Comparison of ENCODE assay signal across 15 cellular contexts in genomic region chr3:52469001-52469400, GRCh38. TPM values are rescaled to one million over a fixed set of nuclear protein-coding genes. Genes with fewer than 3 reads are reported as not detected.
DNase-seq lines count a peak whose midpoint lies in the region; ATAC-seq and TF ChIP-seq lines count a peak whose summit lies in the region.
"Had no signal": no experiment of that assay in that cellular context is flagged by ENCODE, and none has a peak within 500 bp of the region (broad histone marks: within the 10 kb centered on the region; RNA-seq: fewer than 3 reads in every experiment).

No MANE protein-coding gene starts in this region.

- intact Hi-C loops in left ventricle myocardium inferior (cut with micrococcal nuclease) (no loop called here), Right ventricle myocardium superior (cut with DNase I) (loop anchor here (10.0 kb wide), 1 partner anchor 216 kb away; the partner anchor contains the start of genes GNL3 and PBRM1), left colon (cut with DNase I, micrococcal nuclease) (no loop called here)

- H3K27ac ChIP-seq in left ventricle myocardium inferior (replicated peaks), result peak overlapping the region; percentile 52
- H3K27ac ChIP-seq: pancreas had no signal

- DNase-seq in left ventricle myocardium inferior (no peak), Right ventricle myocardium superior (no peak), amniotic epithelial cell (ENCODE audit: low read depth) (peak; percentile 74), left colon (no peak), NCI-H1417 (lab: John Stamatoyannopoulos, UW) (no peak)
- no peak for DNase-seq in activated CD4-positive, alpha-beta T cell treated with anti-CD3 and anti-CD28 coated beads for 48 hours
- DNase-seq: activated gamma-delta T cell treated with Interleukin-2 at 50 U/mL for 16 hours, COR-L47, GDM1, KBM-7, NCI-H1436, pancreas had no signal

- H3K9me3 ChIP-seq in left ventricle myocardium inferior (replicated peaks), result no peaks in the 10 kb centered on the region
- H3K9me3 ChIP-seq: pancreas had no signal

- ATAC-seq in Right ventricle myocardium superior (ENCODE audit: poor library complexity) (no peak), left colon (peak; percentile 19), GM18520 (IDR thresholded peaks at IDR 0.05; ENCODE audit: unreplicated experiment) (no peak), HG02571 (IDR thresholded peaks at IDR 0.05; ENCODE audit: unreplicated experiment) (no peak)

- no peaks in the 10 kb centered on the region for H3K27me3 ChIP-seq in left ventricle myocardium inferior (ENCODE audit: low read depth)
- H3K27me3 ChIP-seq: pancreas had no signal

- H3K4me1 ChIP-seq in left ventricle myocardium inferior, result peaks cover 68% of the 10 kb centered on the region
- H3K4me1 ChIP-seq: pancreas had no signal

- no peak overlapping the region for H3K4me3 ChIP-seq in left ventricle myocardium inferior
- H3K4me3 ChIP-seq: pancreas had no signal

- H3K36me3 ChIP-seq in left ventricle myocardium inferior, result peaks cover 47% of the 10 kb centered on the region

- no peak for TF ChIP-seq CTCF in left ventricle myocardium inferior (IDR thresholded peaks at IDR 0.05; ENCODE audit: borderline replicate concordance)

RNA-seq across cellular contexts. Expression of gene NISCH, which starts 13.6 kb away (rescaled TPM):
- total RNA-seq in left ventricle myocardium inferior, result 44.3 TPM
- total RNA-seq in Right ventricle myocardium superior, result 46.0 TPM
- 10 to 100 TPM; 57.3 to 58.1 TPM for total RNA-seq in left colon

RNA-seq across cellular contexts. Expression of gene TNNC1, which starts 15.2 kb away (rescaled TPM):
- total RNA-seq in left ventricle myocardium inferior (8,962 TPM), Right ventricle myocardium superior (7,948 TPM), left colon (1 to 10 TPM in 1 of 2 donors, under 1 TPM in 1; 0.64 to 4.6 TPM)
- total RNA-seq: glomerular endothelial cell had no signal

RNA-seq across cellular contexts. Expression of gene SEMA3G, which starts 24.1 kb away (rescaled TPM):
- total RNA-seq in left ventricle myocardium inferior, result 9.2 TPM
- 10.4 TPM for total RNA-seq in Right ventricle myocardium superior
- 1 to 10 TPM; 5.1 to 5.5 TPM for total RNA-seq in left colon

RNA-seq across cellular contexts. Expression of gene STAB1, which starts 26.1 kb away (rescaled TPM):
- total RNA-seq in left ventricle myocardium inferior, result 67.2 TPM
- total RNA-seq in Right ventricle myocardium superior, result 74.7 TPM
- 100 to 1,000 TPM in 1 of 2 donors, 10 to 100 TPM in 1; 51.4 to 111 TPM for total RNA-seq in left colon

RNA-seq across cellular contexts. Expression of gene PHF7, which starts 58.5 kb away (rescaled TPM):
- 16.8 TPM for total RNA-seq in left ventricle myocardium inferior
- 16.8 TPM for total RNA-seq in Right ventricle myocardium superior
- 10 to 100 TPM; 15.6 to 21.6 TPM for total RNA-seq in left colon

Comparison
In these comparisons a context has a peak if more than half of its experiments do, and no peak if none do; other contexts are left out.
1. RNA of gene TNNC1, which starts 15.2 kb away (total RNA-seq): 8,962 TPM in left ventricle myocardium inferior (single experiment) and 7,948 TPM in Right ventricle myocardium superior (single experiment); 0.64 to 4.6 TPM in left colon; every median in the first group is over 1,000 times any median in the second.